12 cellular contexts compared by ENCODE assay signal in genomic region chr2:69214898-69215297, GRCh38.
A peak's percentile ranks its signal among the peaks of the same experiment; 100 is the strongest.
DNase-seq lines count a peak whose midpoint lies in the region; ATAC-seq, FAIRE-seq and TF ChIP-seq lines count a peak whose summit lies in the region.
"Had no signal": no experiment of that assay in that cellular context is flagged by ENCODE, and none has a peak within 500 bp of the region (broad histone marks: within the 10 kb centered on the region; RNA-seq: fewer than 3 reads in every experiment).

No MANE protein-coding gene starts in this region.

- no peak overlapping the region for H3K4me2 ChIP-seq in HepG2 (ENCODE audit: low read depth, low read length)

- POLR2A ChIA-PET in HepG2 (lab: Yijun Ruan, JAX): interaction anchor here (0.7 to 2.6 kb wide), 6 partner anchors 10 to 132 kb away, joined by 3 to 18 read pairs (median 4); no protein-coding TSS in a partner anchor

- no peak overlapping the region for H2AFZ ChIP-seq in HepG2 (ENCODE audit: low read length)

- FAIRE-seq in HepG2 (lab: Jason Lieb, UNC): no peak

- 86% methylated on average over 5 of the region's 5 CpGs for WGBS in HepG2 (ENCODE audit: low lambda C conversion rate)

- BruUV-seq in HepG2 (replicated peaks; lab: Mats Ljungman, UMichigan): no TSS peak

- ATAC-seq in HepG2: no peak
- ATAC-seq in GM21367 (IDR thresholded peaks at IDR 0.05; ENCODE audit: unreplicated experiment): no peak
- ATAC-seq in HG03565 (IDR thresholded peaks at IDR 0.05; ENCODE audit: unreplicated experiment): no peak
- ATAC-seq: effector memory CD8-positive, alpha-beta T cell had no signal

- DNase-seq in AG10803 (ENCODE audit: low read depth) (peak; percentile 74), MV-4-11 (lab: John Stamatoyannopoulos, UW) (peak; percentile 42), endothelial cell (ENCODE audit: low spot score) (no peak), HepG2 (ENCODE audit: low spot score) (peak; percentile 46), CD14-positive monocyte (ENCODE audit: low spot score) (no peak), posterior vena cava (ENCODE audit: low spot score) (no peak)
- DNase-seq: activated naive CD8-positive, alpha-beta T cell treated with anti-CD3 and anti-CD28 coated beads, Interleukin-2, amount 10 ng/mL, durations not matched to agents 7 days and 5 days; effector memory CD8-positive, alpha-beta T cell; NCI-H1105 had no signal

- peaks cover 9% of the 10 kb centered on the region for H3K4me1 Mint-ChIP-seq in endothelial cell (ENCODE audit: unreplicated experiment)
- peaks cover 12% of the 10 kb centered on the region for H3K4me1 Mint-ChIP-seq in CD14-positive monocyte
- H3K4me1 Mint-ChIP-seq: activated naive CD8-positive, alpha-beta T cell treated with anti-CD3 and anti-CD28 coated beads, Interleukin-2, amount 10 ng/mL, durations not matched to agents 7 days and 5 days had no signal

- H3K27ac Mint-ChIP-seq in endothelial cell (ENCODE audit: unreplicated experiment) (peak overlapping the region; percentile 5), CD14-positive monocyte (peak overlapping the region in 2 of 7 donors; percentile 19 to 56)
- H3K27ac Mint-ChIP-seq: activated naive CD8-positive, alpha-beta T cell treated with anti-CD3 and anti-CD28 coated beads, Interleukin-2, amount 10 ng/mL, durations not matched to agents 7 days and 5 days; effector memory CD8-positive, alpha-beta T cell had no signal

- CTCF ChIA-PET in HepG2 (lab: Yijun Ruan, JAX; ENCODE audit: low intra/inter-chr PET ratio, low total read pairs): no interaction called here

- TF ChIP-seq RAD21 in HepG2 (CRISPR knock-in tag; IDR thresholded peaks at IDR 0.05): no peak

- H3K27me3 Mint-ChIP-seq in endothelial cell (ENCODE audit: unreplicated experiment): peaks cover 1% of the 10 kb centered on the region
- H3K27me3 Mint-ChIP-seq in CD14-positive monocyte (ENCODE audit: low read depth in 3 of 3): peaks cover 0 to 2% (median 2%) of the 10 kb centered on the region in 3 donors
- H3K27me3 Mint-ChIP-seq: activated naive CD8-positive, alpha-beta T cell treated with anti-CD3 and anti-CD28 coated beads, Interleukin-2, amount 10 ng/mL, durations not matched to agents 7 days and 5 days had no signal

- H3K36me3 ChIP-seq in HepG2 (replicated peaks in 1 of 2; ENCODE audit: control insufficient read depth in 1 of 2, insufficient read depth in 2 of 2, low read length in 2 of 2): no peaks in the 10 kb centered on the region; a peak in 1 of 5 replicates

- no peaks in the 10 kb centered on the region for H3K36me3 Mint-ChIP-seq in endothelial cell (ENCODE audit: low read depth, unreplicated experiment)
- H3K36me3 Mint-ChIP-seq in CD14-positive monocyte: no peaks in the 10 kb centered on the region
- H3K36me3 Mint-ChIP-seq: activated naive CD8-positive, alpha-beta T cell treated with anti-CD3 and anti-CD28 coated beads, Interleukin-2, amount 10 ng/mL, durations not matched to agents 7 days and 5 days had no signal

- TF ChIP-seq EP300 in HepG2 (IDR thresholded peaks at IDR 0.05; ENCODE audit: low read depth in 2 of 2, low read length in 2 of 2) (no peak), HepG2 (CRISPR knock-in tag; IDR thresholded peaks at IDR 0.05; ENCODE audit: borderline replicate concordance) (no peak)

- peaks cover 74% of the 10 kb centered on the region for H3K4me1 ChIP-seq in HepG2 (ENCODE audit: insufficient read depth, low read length)

- H3K79me2 ChIP-seq in HepG2 (ENCODE audit: insufficient read depth, low read length): no peaks in the 10 kb centered on the region

- no peak for TF ChIP-seq POLR2A in HepG2 (IDR thresholded peaks at IDR 0.05; ENCODE audit: insufficient read depth in 1 of 2, low read depth in 2 of 2, low read length in 2 of 2)

- H3K9me3 Mint-ChIP-seq in endothelial cell (ENCODE audit: unreplicated experiment) (no peaks in the 10 kb centered on the region), CD14-positive monocyte (no peaks in the 10 kb centered on the region)
- H3K9me3 Mint-ChIP-seq: activated naive CD8-positive, alpha-beta T cell treated with anti-CD3 and anti-CD28 coated beads, Interleukin-2, amount 10 ng/mL, durations not matched to agents 7 days and 5 days; effector memory CD8-positive, alpha-beta T cell; neural crest cell had no signal

- no peaks in the 10 kb centered on the region for H3K9me3 ChIP-seq in HepG2 (ENCODE audit: low read length)

- no peak overlapping the region for H3K9ac ChIP-seq in HepG2 (ENCODE audit: insufficient read depth, low read depth, low read length)

- H3K4me3 Mint-ChIP-seq in endothelial cell (ENCODE audit: unreplicated experiment) (no peak overlapping the region), CD14-positive monocyte (no peak overlapping the region)
- H3K4me3 Mint-ChIP-seq: activated naive CD8-positive, alpha-beta T cell treated with anti-CD3 and anti-CD28 coated beads, Interleukin-2, amount 10 ng/mL, durations not matched to agents 7 days and 5 days; effector memory CD8-positive, alpha-beta T cell; neural crest cell had no signal

- no peak overlapping the region for H3K4me3 ChIP-seq in AG10803 (ENCODE audit: low read length)
- no peak overlapping the region for H3K4me3 ChIP-seq in HepG2 (replicated peaks in 1 of 3; ENCODE audit: insufficient read depth in 1 of 3, low read depth in 2 of 3, low read length in 3 of 3)

- intact Hi-C loops in HepG2 (cut with micrococcal nuclease; ENCODE audit: unreplicated experiment) (no loop called here), CD14-positive monocyte (cut with micrococcal nuclease) (loop anchor here in 1 of 2 donors (10.0 kb wide), 1 partner anchor 180 kb away; no protein-coding TSS in a partner anchor), posterior vena cava (cut with DNase I) (no loop called here)

- H3K27ac ChIP-seq in HepG2 (ENCODE audit: extremely low read length, insufficient read depth, low read length): peak overlapping the region; percentile 87

- TF ChIP-seq CTCF in AG10803 (conservative IDR thresholded peaks at IDR 0.05; ENCODE audit: low read length): no peak
- no peak for TF ChIP-seq CTCF in endothelial cell (IDR thresholded peaks at IDR 0.05; ENCODE audit: unreplicated experiment)
- TF ChIP-seq CTCF in HepG2 (CRISPR knock-in tag; IDR thresholded peaks at IDR 0.05): no peak
- no peak for TF ChIP-seq CTCF in CD14-positive monocyte (IDR thresholded peaks at IDR 0.05)

- in situ Hi-C loops in HepG2 (cut with HindIII; ENCODE audit: extremely low pct_ligation_motif_present, low pct_unique_long_range_greater_than_20kb): no loop called here

- H3K27me3 ChIP-seq in HepG2 (ENCODE audit: control insufficient read depth in 1 of 2, insufficient read depth in 2 of 2, low read length in 2 of 2): no peaks in the 10 kb centered on the region

- H4K20me1 ChIP-seq in HepG2 (ENCODE audit: insufficient read depth, low read length): no peaks in the 10 kb centered on the region

TF ChIP-seq in HepG2, 621 proteins besides CTCF, POLR2A, EP300 and RAD21 (continues in another document):
- TF ChIP-seq ZNF687 (CRISPR knock-in tag; IDR thresholded peaks at IDR 0.05) (peak; percentile 33; the same call in 1 of the 2 replicates), NONO (IDR thresholded peaks at IDR 0.05) (no peak), NONO (CRISPR knock-in tag; conservative IDR thresholded peaks at IDR 0.05) (no peak), RXRB (CRISPR knock-in tag; IDR thresholded peaks at IDR 0.05; ENCODE audit: borderline replicate concordance) (peak; percentile 30; the same call in 1 of the 2 replicates), IKZF5 (CRISPR knock-in tag; IDR thresholded peaks at IDR 0.05) (peak; percentile 35; the same call in 1 of the 2 replicates), ZBTB1 (CRISPR knock-in tag; IDR thresholded peaks at IDR 0.05; ENCODE audit: borderline replicate concordance) (no peak), HDAC2 (CRISPR knock-in tag; IDR thresholded peaks at IDR 0.05) (0 out of 2 replicates have a peak, but pooled peaks have one; percentile 22), TAF1 (CRISPR knock-in tag; IDR thresholded peaks at IDR 0.05) (no peak), ELF3 (CRISPR knock-in tag; IDR thresholded peaks at IDR 0.05) (peak; percentile 35; the same call in 1 of the 2 replicates), NRL (CRISPR knock-in tag; IDR thresholded peaks at IDR 0.05; ENCODE audit: borderline replicate concordance) (no peak), ZNF331 (CRISPR knock-in tag; IDR thresholded peaks at IDR 0.05) (0 out of 2 replicates have a peak, but pooled peaks have one; percentile 4)

Comparison
In these comparisons a context has a peak if more than half of its experiments do, and no peak if none do; other contexts are left out.
1. DNase-seq: peak in AG10803 (single experiment), MV-4-11 (single experiment) and HepG2 (single experiment); none in endothelial cell (single experiment), CD14-positive monocyte (single experiment) and posterior vena cava (single experiment).